Comparison of ENCODE assay signal across 8 cellular contexts in the genomic region with DNA sequence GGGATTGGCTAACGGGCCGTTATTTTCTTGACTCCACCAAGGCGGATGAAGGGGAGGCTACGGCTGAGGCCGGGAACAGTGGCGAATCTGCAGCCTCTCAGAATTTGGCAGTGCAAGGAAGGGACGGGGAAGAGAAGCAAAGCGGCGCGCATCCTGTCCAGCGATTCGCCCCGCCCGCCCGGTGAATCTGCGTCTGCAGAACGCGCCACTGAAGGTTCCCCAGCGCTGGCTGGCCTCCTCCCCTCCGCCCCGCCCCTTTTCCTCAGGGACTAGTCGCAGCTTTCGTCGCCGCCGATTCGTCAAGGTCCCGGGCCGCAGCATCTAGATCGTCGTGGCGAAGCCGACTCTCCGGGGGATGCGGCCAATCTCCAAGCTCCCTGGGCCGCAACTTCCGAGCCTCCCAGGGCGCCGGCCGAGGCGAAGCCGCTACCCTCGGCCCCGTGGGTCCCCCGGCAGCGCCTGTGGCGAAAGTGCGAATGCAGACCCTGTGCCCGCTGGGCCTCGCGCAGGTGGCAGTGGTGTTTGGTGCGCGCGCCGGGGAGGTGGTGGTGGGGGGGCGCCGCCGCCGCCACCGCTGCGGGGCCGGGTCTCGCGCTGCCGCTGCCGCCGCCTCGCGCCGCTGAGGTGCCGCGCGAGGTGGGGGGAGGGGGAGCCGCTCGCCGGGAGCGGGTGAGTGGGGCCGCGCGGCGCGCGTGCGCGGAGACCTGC. TPM values are rescaled to one million over a fixed set of nuclear protein-coding genes. Genes with fewer than 3 reads are reported as not detected.
DNase-seq lines count a peak whose midpoint lies in the region; ATAC-seq and TF ChIP-seq lines count a peak whose summit lies in the region.

A gene (plus strand): TSS at position 299 of the 708 bp plus-strand sequence. CDS start 978 bp downstream, outside the sequence.

- peak; percentile 72 for ATAC-seq in GM18498 (IDR thresholded peaks at IDR 0.05; ENCODE audit: unreplicated experiment)
- peak; percentile 80 for ATAC-seq in HG02943 (IDR thresholded peaks at IDR 0.05; ENCODE audit: low read depth, unreplicated experiment)

- 0% methylated on average over 69 of the region's 85 CpGs for WGBS in prostate gland

- H3K27ac ChIP-seq in left ventricle myocardium inferior (replicated peaks): peak within 1 kb of the TSS; percentile 100
- peak within 1 kb of the TSS; percentile 94 to 97 for H3K27ac ChIP-seq in prostate gland

- DNase-seq in NCI-H187 (lab: John Stamatoyannopoulos, UW): peak; percentile 52 to 63
- DNase-seq in T-helper 2 cell: peak; percentile 91 to 98 (median 95)
- DNase-seq in amygdala (lab: John Stamatoyannopoulos, UW): peak; percentile 76 to 97 (median 93)
- DNase-seq in left ventricle myocardium inferior: peak; percentile 98
- peak; percentile 95 for DNase-seq in prostate gland (ENCODE audit: low spot score)
- peak; percentile 98 for DNase-seq in ureter (ENCODE audit: low spot score)

- H3K9me3 ChIP-seq in left ventricle myocardium inferior (replicated peaks) (no peaks in the 10 kb centered on the region), prostate gland (no peaks in the 10 kb centered on the region)

- intact Hi-C loops in left ventricle myocardium inferior (cut with micrococcal nuclease) (no loop called here), prostate gland (cut with DNase I) (loop anchor here (10.0 kb wide), 1 partner anchor 757 kb away; a partner anchor contains a TSS)

- peak; percentile 21 for TF ChIP-seq POLR2A in prostate gland (IDR thresholded peaks at IDR 0.05)

- H3K36me3 ChIP-seq in left ventricle myocardium inferior (peaks cover 31% of the 10 kb centered on the region), prostate gland (peaks cover 10 to 18% of the 10 kb centered on the region in 2 donors)

- H3K4me3 ChIP-seq in left ventricle myocardium inferior (peak within 1 kb of the TSS; percentile 83), prostate gland (peak within 1 kb of the TSS; percentile 79 to 86)

- no peaks in the 10 kb centered on the region for H3K27me3 ChIP-seq in left ventricle myocardium inferior (ENCODE audit: low read depth)
- no peaks in the 10 kb centered on the region for H3K27me3 ChIP-seq in prostate gland (replicated peaks; ENCODE audit: insufficient read depth)

- no peak for TF ChIP-seq CTCF in left ventricle myocardium inferior (IDR thresholded peaks at IDR 0.05; ENCODE audit: borderline replicate concordance)
- TF ChIP-seq CTCF in prostate gland (IDR thresholded peaks at IDR 0.05): peak in 2 of 4 experiments; percentile 4 to 31

- peaks cover 40% of the 10 kb centered on the region for H3K4me1 ChIP-seq in left ventricle myocardium inferior
- peaks cover 11% of the 10 kb centered on the region for H3K4me1 ChIP-seq in prostate gland (replicated peaks)

RNA-seq across cellular contexts. Expression of the gene that starts here (rescaled TPM):
- total RNA-seq in left ventricle myocardium inferior: 7.4 TPM
- 10 to 100 TPM in 1 of 2 donors, 1 to 10 TPM in 1; 10.0 to 29.1 TPM for total RNA-seq in prostate gland
- total RNA-seq in ureter: 19.6 TPM

Comparison
In these comparisons a context has a peak if more than half of its experiments do, and no peak if none do; other contexts are left out.
1. Peak in every context shown above with its lines: DNase-seq, ATAC-seq, H3K4me3 ChIP-seq and H3K27ac ChIP-seq.